9 cellular contexts compared by ENCODE assay signal in the genomic region with DNA sequence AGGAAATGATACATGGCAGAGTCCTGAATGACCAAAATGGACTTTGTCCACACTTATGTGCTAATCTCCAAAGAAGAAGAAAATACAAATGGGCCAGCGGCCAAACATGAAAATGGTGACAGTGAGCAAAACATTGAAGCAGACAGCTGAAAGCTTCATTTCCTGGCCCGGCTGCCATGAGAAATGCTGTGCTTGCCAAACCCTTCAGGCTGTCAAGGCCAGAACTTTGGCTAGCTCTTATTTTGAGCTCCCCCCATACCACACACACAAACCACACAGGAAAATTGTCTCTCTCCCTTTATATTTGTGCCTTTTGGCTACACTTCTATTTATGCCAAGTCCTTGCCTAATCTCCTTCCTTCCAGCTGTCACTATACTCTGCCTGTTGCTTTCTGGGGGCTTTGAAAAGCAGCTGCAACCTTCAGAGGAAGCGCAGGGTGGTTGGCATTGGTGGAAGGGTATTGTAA.
DNase-seq lines count a peak whose midpoint lies in the region; ATAC-seq and TF ChIP-seq lines count a peak whose summit lies in the region.
"Had no signal": no experiment of that assay in that cellular context is flagged by ENCODE, and none has a peak within 500 bp of the region (broad histone marks: within the 10 kb centered on the region; RNA-seq: fewer than 3 reads in every experiment).

No MANE protein-coding gene starts in this region.

- no peak for TF ChIP-seq POLR2A in spleen (IDR thresholded peaks at IDR 0.05)

- peaks cover 49% of the 10 kb centered on the region for H3K4me1 ChIP-seq in HEK293 (ENCODE audit: control insufficient read depth, insufficient read depth, low read length)
- H3K4me1 ChIP-seq in spleen, result peaks cover 0 to 29% (median 10%) of the 10 kb centered on the region in 6 donors

- 21 to 36% (median 32%) methylated on average over 3 of the region's 3 CpGs for WGBS in spleen, 5 donors

- H3K27me3 ChIP-seq in spleen (replicated peaks in 1 of 7), result no peaks in the 10 kb centered on the region

- CTCF ChIA-PET in HEK293 (lab: Yijun Ruan, JAX), result no interaction called here

- POLR2A ChIA-PET in HEK293 (lab: Yijun Ruan, JAX), result no interaction called here

- DNase-seq in amniotic epithelial cell (ENCODE audit: low read depth), result peak; percentile 75
- DNase-seq in iris pigment epithelial cell (ENCODE audit: low read depth), result peak; percentile 95
- no peak for DNase-seq in spleen
- DNase-seq in middle frontal gyrus (ENCODE audit: extremely low spot score, low spot score), result no peak
- no peak for DNase-seq in HuH-7.5 (ENCODE audit: low spot score)
- DNase-seq: NCI-H510A had no signal

- H3K27ac ChIP-seq in HEK293 (ENCODE audit: extremely low read depth, low read depth, low read length) (peak overlapping the region; percentile 34), spleen (peak overlapping the region; percentile 38 to 80 (median 68))

- TF ChIP-seq CTCF in HEK293 (tag by site-specific recombination; IDR thresholded peaks at IDR 0.05) (no peak), spleen (IDR thresholded peaks at IDR 0.05 in 8 of 11, conservative IDR thresholded peaks at IDR 0.05 in 3 of 11) (no peak)

- intact Hi-C loops in spleen (cut with DNase I; ENCODE audit: low total_unique reads), result no loop called here

- ATAC-seq in GM21390 (IDR thresholded peaks at IDR 0.05; ENCODE audit: unreplicated experiment) (no peak), HG03039 (IDR thresholded peaks at IDR 0.05; ENCODE audit: unreplicated experiment) (no peak)

- H3K4me3 ChIP-seq in HEK293 (ENCODE audit: low read depth, low read length) (no peak overlapping the region), spleen (no peak overlapping the region)

- H3K36me3 ChIP-seq in HEK293 (ENCODE audit: control insufficient read depth in 2 of 2, insufficient read depth in 1 of 2, low read length in 2 of 2), result no peaks in the 10 kb centered on the region
- no peaks in the 10 kb centered on the region for H3K36me3 ChIP-seq in spleen

- H3K9me3 ChIP-seq in HEK293 (ENCODE audit: control insufficient read depth, insufficient read depth, low read depth, low read length) (no peaks in the 10 kb centered on the region), spleen (peaks cover 0 to 9% (median 6%) of the 10 kb centered on the region in 8 donors)

TF ChIP-seq in HEK293, 187 proteins besides CTCF, POLR2A, EP300 and RAD21:
- TF ChIP-seq ZNF133 (tag by site-specific recombination; IDR thresholded peaks at IDR 0.05) (no peak), SCRT2 (tag by site-specific recombination; IDR thresholded peaks at IDR 0.05) (peak; percentile 73)

Comparison
In these comparisons a context has a peak if more than half of its experiments do, and no peak if none do; other contexts are left out.
1. DNase-seq: peak in amniotic epithelial cell (single experiment) and iris pigment epithelial cell (single experiment); none in spleen (single experiment), middle frontal gyrus (single experiment) and HuH-7.5 (single experiment).